1 cellular context compared by ENCODE assay signal in genomic region chr3:125357837-125358236, GRCh38.
TF ChIP-seq lines count a peak whose summit lies in the region.

No MANE protein-coding gene starts in this region.

TF ChIP-seq in HEK293, 187 proteins besides CTCF, POLR2A, EP300 and RAD21 (continued from another document):
- TF ChIP-seq ZBTB44 (tag by site-specific recombination; IDR thresholded peaks at IDR 0.05) (no peak), ZNF221 (tag by site-specific recombination; IDR thresholded peaks at IDR 0.05; ENCODE audit: borderline replicate concordance) (no peak), IKZF3 (tag by site-specific recombination; IDR thresholded peaks at IDR 0.05) (no peak), ZSCAN4 (tag by site-specific recombination; IDR thresholded peaks at IDR 0.05) (no peak)
